Comparison of ENCODE assay signal across 18 cellular contexts in genomic region chr17:75590849-75591721, GRCh38. TPM values are rescaled to one million over a fixed set of nuclear protein-coding genes. Genes with fewer than 3 reads are reported as not detected.
DNase-seq lines count a peak whose midpoint lies in the region; ATAC-seq and TF ChIP-seq lines count a peak whose summit lies in the region.
"Had no signal": no experiment of that assay in that cellular context is flagged by ENCODE, and none has a peak within 500 bp of the region (broad histone marks: within the 10 kb centered on the region; RNA-seq: fewer than 3 reads in every experiment).

No MANE protein-coding gene starts in this region.

- H3K4me1 Mint-ChIP-seq in activated CD8-positive, alpha-beta memory T cell treated with anti-CD3 and anti-CD28 coated beads, Interleukin-2, amount 10 ng/mL, durations not matched to agents 7 days and 5 days = peaks cover 12% of the 10 kb centered on the region
- H3K4me1 Mint-ChIP-seq in activated B cell treated with CpG ODN at 0.5 μM for 24 hours (peaks cover 16% of the 10 kb centered on the region), naive B cell (peaks cover 5 to 21% (median 11%) of the 10 kb centered on the region in 3 donors)
- H3K4me1 Mint-ChIP-seq in stimulated activated naive CD8-positive, alpha-beta T cell treated with anti-CD3 and anti-CD28 coated beads, Interleukin-15, amount 100 ng/mL, for 72 hours = peaks cover 17% of the 10 kb centered on the region

- no peaks in the 10 kb centered on the region for H3K36me3 Mint-ChIP-seq in activated CD8-positive, alpha-beta memory T cell treated with anti-CD3 and anti-CD28 coated beads, Interleukin-2, amount 10 ng/mL, durations not matched to agents 7 days and 5 days
- H3K36me3 Mint-ChIP-seq in activated B cell treated with CpG ODN at 0.5 μM for 24 hours (ENCODE audit: low read depth) (peaks cover 2% of the 10 kb centered on the region), naive B cell (no peaks in the 10 kb centered on the region)
- H3K36me3 Mint-ChIP-seq: activated naive CD4-positive, alpha-beta T cell treated with anti-CD3 and anti-CD28 coated beads, Interleukin-2, amount 50 U/mL, for 24 hours had no signal

- intact Hi-C loops in activated B cell treated with CpG ODN at 0.5 μM for 24 hours (cut with micrococcal nuclease) = no loop called here

- no peak for TF ChIP-seq CTCF in activated B cell treated with CpG ODN at 0.5 μM for 24 hours (IDR thresholded peaks at IDR 0.05)

- H3K27me3 Mint-ChIP-seq in activated CD8-positive, alpha-beta memory T cell treated with anti-CD3 and anti-CD28 coated beads, Interleukin-2, amount 10 ng/mL, durations not matched to agents 7 days and 5 days = peaks cover 16% of the 10 kb centered on the region
- no peaks in the 10 kb centered on the region for H3K27me3 Mint-ChIP-seq in activated B cell treated with CpG ODN at 0.5 μM for 24 hours
- no peaks in the 10 kb centered on the region for H3K27me3 Mint-ChIP-seq in naive B cell
- no peaks in the 10 kb centered on the region for H3K27me3 Mint-ChIP-seq in stimulated activated naive CD8-positive, alpha-beta T cell treated with anti-CD3 and anti-CD28 coated beads, Interleukin-15, amount 100 ng/mL, for 72 hours
- H3K27me3 Mint-ChIP-seq: activated naive CD4-positive, alpha-beta T cell treated with anti-CD3 and anti-CD28 coated beads, Interleukin-2, amount 50 U/mL, for 24 hours had no signal

- DNase-seq in activated CD8-positive, alpha-beta memory T cell treated with anti-CD3 and anti-CD28 coated beads, Interleukin-2, amount 10 ng/mL, durations not matched to agents 7 days and 5 days = no peak
- DNase-seq in activated CD8-positive, alpha-beta memory T cell treated with anti-CD3 and anti-CD28 coated beads, Interleukin-2, amount 50 U/mL, for 48 hours = no peak
- DNase-seq in activated B cell treated with CpG ODN at 0.5 μM for 24 hours = no peak
- no peak for DNase-seq in naive B cell
- no peak for DNase-seq in stimulated activated naive CD8-positive, alpha-beta T cell treated with anti-CD3 and anti-CD28 coated beads, Interleukin-15, amount 100 ng/mL, for 72 hours
- no peak for DNase-seq in activated effector memory CD4-positive, alpha-beta T cell treated with anti-CD3 and anti-CD28 coated beads, Interleukin-2, amount 50 U/mL, for 16 hours
- DNase-seq in AG20443 (ENCODE audit: low spot score) = no peak
- DNase-seq in NCI-H2029 (lab: John Stamatoyannopoulos, UW) = no peak
- DNase-seq: body of pancreas; EL; left lung; NCI-H345; RPMI8226; stimulated activated naive CD4-positive, alpha-beta T cell treated with Interleukin-2 at 50 U/mL for 16 hours; SW 1271; upper lobe of left lung had no signal

- no peaks in the 10 kb centered on the region for H3K9me3 Mint-ChIP-seq in activated CD8-positive, alpha-beta memory T cell treated with anti-CD3 and anti-CD28 coated beads, Interleukin-2, amount 10 ng/mL, durations not matched to agents 7 days and 5 days (ENCODE audit: low read depth)
- H3K9me3 Mint-ChIP-seq in activated B cell treated with CpG ODN at 0.5 μM for 24 hours (no peaks in the 10 kb centered on the region), naive B cell (no peaks in the 10 kb centered on the region)
- no peaks in the 10 kb centered on the region for H3K9me3 Mint-ChIP-seq in stimulated activated naive CD8-positive, alpha-beta T cell treated with anti-CD3 and anti-CD28 coated beads, Interleukin-15, amount 100 ng/mL, for 72 hours
- H3K9me3 Mint-ChIP-seq: activated naive CD4-positive, alpha-beta T cell treated with anti-CD3 and anti-CD28 coated beads, Interleukin-2, amount 50 U/mL, for 24 hours had no signal

- peak overlapping the region; percentile 12 for H3K4me3 Mint-ChIP-seq in activated CD8-positive, alpha-beta memory T cell treated with anti-CD3 and anti-CD28 coated beads, Interleukin-2, amount 10 ng/mL, durations not matched to agents 7 days and 5 days
- H3K4me3 Mint-ChIP-seq in activated B cell treated with CpG ODN at 0.5 μM for 24 hours (peak overlapping the region; percentile 30), naive B cell (peak overlapping the region in 7 of 8 donors; percentile 13 to 78 (median 56))
- H3K4me3 Mint-ChIP-seq in stimulated activated naive CD8-positive, alpha-beta T cell treated with anti-CD3 and anti-CD28 coated beads, Interleukin-15, amount 100 ng/mL, for 72 hours = peak overlapping the region; percentile 10 to 43
- H3K4me3 Mint-ChIP-seq: activated naive CD4-positive, alpha-beta T cell treated with anti-CD3 and anti-CD28 coated beads, Interleukin-2, amount 50 U/mL, for 24 hours had no signal

- no peak for ATAC-seq in activated CD8-positive, alpha-beta memory T cell treated with anti-CD3 and anti-CD28 coated beads, Interleukin-2, amount 10 ng/mL, durations not matched to agents 7 days and 5 days
- no peak for ATAC-seq in activated B cell treated with CpG ODN at 0.5 μM for 24 hours (ENCODE audit: low read depth)
- ATAC-seq in naive B cell (ENCODE audit: low read depth in 2 of 2) = no peak
- ATAC-seq in stimulated activated naive CD8-positive, alpha-beta T cell treated with anti-CD3 and anti-CD28 coated beads, Interleukin-15, amount 100 ng/mL, for 72 hours = no peak
- ATAC-seq: body of pancreas, left lung had no signal

- POLR2A ChIA-PET in activated B cell treated with CpG ODN at 0.5 μM for 24 hours (lab: Charles Lee) = interaction anchor here (0.6 to 1.0 kb wide), 2 partner anchors 13 to 20 kb away, joined by 3 to 4 read pairs; no protein-coding TSS in a partner anchor

- peak overlapping the region; percentile 1 for H3K27ac Mint-ChIP-seq in activated CD8-positive, alpha-beta memory T cell treated with anti-CD3 and anti-CD28 coated beads, Interleukin-2, amount 10 ng/mL, durations not matched to agents 7 days and 5 days
- H3K27ac Mint-ChIP-seq in activated B cell treated with CpG ODN at 0.5 μM for 24 hours (peak overlapping the region; percentile 50), naive B cell (peak overlapping the region in 2 of 6 donors; percentile 47 to 76)
- peak overlapping the region in 1 of 2 donors; percentile 74 for H3K27ac Mint-ChIP-seq in stimulated activated naive CD8-positive, alpha-beta T cell treated with anti-CD3 and anti-CD28 coated beads, Interleukin-15, amount 100 ng/mL, for 72 hours
- H3K27ac Mint-ChIP-seq: activated naive CD4-positive, alpha-beta T cell treated with anti-CD3 and anti-CD28 coated beads, Interleukin-2, amount 50 U/mL, for 24 hours had no signal

- CTCF ChIA-PET in activated CD8-positive, alpha-beta memory T cell treated with anti-CD3 and anti-CD28 coated beads, Interleukin-2, amount 10 ng/mL, durations not matched to agents 7 days and 5 days (lab: Charles Lee) = interaction anchor here (1.2 to 6.3 kb wide), 8 partner anchors 9 to 162 kb away, joined by 3 to 47 read pairs (median 5); partner anchors contain the start of genes SMIM5 and TSEN54
- CTCF ChIA-PET in activated B cell treated with CpG ODN at 0.5 μM for 24 hours (lab: Charles Lee) = interaction anchor here (1.0 to 1.6 kb wide), 3 partner anchors 42 to 161 kb away, joined by 3 to 10 read pairs (median 3); partner anchors contain the start of gene SMIM5

RNA-seq across cellular contexts. Expression of gene MYO15B, which starts 3.5 kb away (rescaled TPM):
- total RNA-seq in activated CD8-positive, alpha-beta memory T cell treated with anti-CD3 and anti-CD28 coated beads, Interleukin-2, amount 10 ng/mL, durations not matched to agents 7 days and 5 days = 10 to 100 TPM; 12.4 to 25.6 TPM
- total RNA-seq in activated B cell treated with CpG ODN at 0.5 μM for 24 hours = 207 and 264 TPM in 2 replicates
- 1 to 10 TPM; 2.9 to 5.9 (median 3.5) TPM for polyA plus RNA-seq in naive B cell (ENCODE audit: low read depth in 6 of 6)

RNA-seq across cellular contexts. Expression of gene SMIM5, which starts 42.1 kb away (rescaled TPM):
- under 1 TPM in 1 of 2 experiments, not detected in 1; 0.15 TPM for total RNA-seq in activated CD8-positive, alpha-beta memory T cell treated with anti-CD3 and anti-CD28 coated beads, Interleukin-2, amount 10 ng/mL, durations not matched to agents 7 days and 5 days
- 1.1 and 1.7 TPM in 2 replicates for total RNA-seq in activated B cell treated with CpG ODN at 0.5 μM for 24 hours
- polyA plus RNA-seq in naive B cell (ENCODE audit: low read depth in 6 of 6) = 1 to 10 TPM in 2 of 6 donors, under 1 TPM in 2, not detected in 2; 0.24 to 1.3 (median 1.1) TPM
- total RNA-seq: A673 had no signal
